Comparison of ENCODE assay signal across 11 cellular contexts in the genomic region with DNA sequence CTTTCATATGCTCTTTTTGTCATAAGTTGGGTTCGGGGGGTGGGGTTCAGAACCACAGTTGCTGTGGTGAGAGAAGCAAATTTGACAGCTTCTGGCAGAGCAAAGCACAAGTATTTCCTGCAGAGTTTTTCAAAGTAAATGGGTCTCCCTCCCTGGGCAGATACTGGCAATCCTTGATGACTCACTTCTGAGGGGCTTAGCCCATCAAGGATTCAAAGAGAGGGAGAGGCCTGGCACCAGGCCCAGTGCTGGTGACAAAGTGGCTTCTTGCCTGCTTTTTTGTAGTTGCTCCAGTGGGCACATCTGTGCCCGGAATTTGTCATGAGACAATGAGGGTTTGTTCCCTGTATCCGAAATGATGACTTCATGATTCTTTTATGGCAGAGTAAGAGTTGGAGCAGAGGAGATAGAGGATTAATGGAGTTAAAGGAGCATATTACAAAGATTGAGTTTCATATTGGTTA. TPM values are rescaled to one million over a fixed set of nuclear protein-coding genes. Genes with fewer than 3 reads are reported as not detected.
DNase-seq lines count a peak whose midpoint lies in the region; ATAC-seq, FAIRE-seq and TF ChIP-seq lines count a peak whose summit lies in the region.
"Had no signal": no experiment of that assay in that cellular context is flagged by ENCODE, and none has a peak within 500 bp of the region (broad histone marks: within the 10 kb centered on the region; RNA-seq: fewer than 3 reads in every experiment).

No MANE protein-coding gene starts in this region.

- peak; percentile 93 for DNase-seq in A172 (ENCODE audit: low spot score)
- peak; percentile 56 for DNase-seq in HK-2 (ENCODE audit: unreplicated experiment)
- peak; percentile 96 for DNase-seq in SW480 (ENCODE audit: low spot score)
- DNase-seq in iPS-NIHi7 (ENCODE audit: extremely low spot score) = peak; percentile 56
- DNase-seq in stimulated activated CD4-positive, alpha-beta T cell treated with anti-CD3 and anti-CD28 coated beads, Interleukin-2, amount 100 ng/mL, for 24 hours = no peak
- DNase-seq in activated naive CD4-positive, alpha-beta T cell treated with Interleukin-2 at 50 U/mL for 16 hours = no peak
- DNase-seq in GM12892 (ENCODE audit: insufficient read length) = no peak
- DNase-seq: activated T-cell treated with anti-CD3 and anti-CD28 coated beads, Interleukin-2, amount 50 U/mL, for 24 hours; OCI-M1; stimulated activated naive CD4-positive, alpha-beta T cell had no signal

- no peak for ATAC-seq in GM18909 (IDR thresholded peaks at IDR 0.05; ENCODE audit: poor library complexity, unreplicated experiment)

- FAIRE-seq in GM12892 (lab: Jason Lieb, UNC) = no peak

- no peak for TF ChIP-seq POLR2A in GM12892 (IDR thresholded peaks at IDR 0.05; ENCODE audit: low read depth, low read length)

RNA-seq across cellular contexts. Expression of a gene that starts 46.6 kb away (rescaled TPM):
- total RNA-seq in A172 (2014; rRNA removed; shearing (Covaris generic)) = 0.67 and 1.4 TPM in 2 replicates
- polyA plus RNA-seq in GM12892 (2012; ENCODE audit: missing spikeins) = 0.42 TPM

Comparison
In these comparisons a context has a peak if more than half of its experiments do, and no peak if none do; other contexts are left out.
1. DNase-seq: peak in A172 (single experiment), HK-2 (single experiment), SW480 (single experiment) and iPS-NIHi7 (single experiment); none in stimulated activated CD4-positive, alpha-beta T cell treated with anti-CD3 and anti-CD28 coated beads, Interleukin-2, amount 100 ng/mL, for 24 hours (0 of 2), activated naive CD4-positive, alpha-beta T cell treated with Interleukin-2 at 50 U/mL for 16 hours (single experiment) and GM12892 (single experiment).